1 cellular context compared by ENCODE assay signal in the genomic region with DNA sequence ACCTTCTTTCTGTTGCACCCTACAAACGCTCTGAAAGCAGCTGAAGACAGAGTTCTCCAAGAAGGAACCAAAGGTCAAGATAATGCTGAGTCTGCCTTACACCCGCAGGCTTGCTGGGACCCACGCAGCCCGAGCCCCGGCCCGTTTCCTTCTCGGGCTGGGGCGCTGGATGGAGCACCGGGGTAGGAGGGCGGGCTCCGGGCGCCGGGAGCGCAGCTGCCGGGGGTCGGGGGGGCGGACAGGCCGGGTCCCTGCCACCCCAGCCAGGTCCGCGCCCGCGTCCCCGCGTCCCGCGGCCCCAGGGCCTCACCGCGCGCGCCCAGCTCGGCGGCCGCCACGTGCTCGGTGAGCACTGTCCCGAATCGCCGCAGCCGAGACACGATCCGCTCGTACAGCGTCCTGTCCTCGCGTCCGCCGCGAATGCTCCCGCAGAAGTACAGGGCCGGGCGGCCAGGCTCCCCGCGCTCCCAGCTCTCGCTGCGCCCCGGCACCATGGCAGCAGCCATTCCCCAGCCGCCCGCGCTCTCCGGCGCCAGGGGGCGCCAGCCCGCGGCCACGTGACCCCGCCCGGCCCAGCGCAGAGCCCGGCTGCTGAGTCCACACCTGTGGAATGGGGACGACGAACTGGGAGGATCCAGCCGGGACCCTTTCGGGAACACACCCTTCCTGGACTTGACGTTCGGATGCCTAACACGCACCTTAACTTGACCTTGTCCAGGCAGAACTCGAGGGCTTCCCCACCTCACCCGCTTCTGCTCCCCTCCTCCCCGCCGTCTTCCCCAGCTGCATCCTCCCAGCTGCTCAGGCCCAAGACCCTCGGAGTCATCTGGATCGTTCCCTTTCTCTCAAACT.
TF ChIP-seq lines count a peak whose summit lies in the region.

A gene with protein sequence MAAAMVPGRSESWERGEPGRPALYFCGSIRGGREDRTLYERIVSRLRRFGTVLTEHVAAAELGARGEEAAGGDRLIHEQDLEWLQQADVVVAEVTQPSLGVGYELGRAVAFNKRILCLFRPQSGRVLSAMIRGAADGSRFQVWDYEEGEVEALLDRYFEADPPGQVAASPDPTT (minus strand): TSS at position 531 of the 852 bp plus-strand sequence. CDS start 25 bp downstream, at position 506.

TF ChIP-seq in K562, 482 proteins besides CTCF, POLR2A, EP300 and RAD21 (continued from another document and continues in another):
- TF ChIP-seq, protein P1, sequence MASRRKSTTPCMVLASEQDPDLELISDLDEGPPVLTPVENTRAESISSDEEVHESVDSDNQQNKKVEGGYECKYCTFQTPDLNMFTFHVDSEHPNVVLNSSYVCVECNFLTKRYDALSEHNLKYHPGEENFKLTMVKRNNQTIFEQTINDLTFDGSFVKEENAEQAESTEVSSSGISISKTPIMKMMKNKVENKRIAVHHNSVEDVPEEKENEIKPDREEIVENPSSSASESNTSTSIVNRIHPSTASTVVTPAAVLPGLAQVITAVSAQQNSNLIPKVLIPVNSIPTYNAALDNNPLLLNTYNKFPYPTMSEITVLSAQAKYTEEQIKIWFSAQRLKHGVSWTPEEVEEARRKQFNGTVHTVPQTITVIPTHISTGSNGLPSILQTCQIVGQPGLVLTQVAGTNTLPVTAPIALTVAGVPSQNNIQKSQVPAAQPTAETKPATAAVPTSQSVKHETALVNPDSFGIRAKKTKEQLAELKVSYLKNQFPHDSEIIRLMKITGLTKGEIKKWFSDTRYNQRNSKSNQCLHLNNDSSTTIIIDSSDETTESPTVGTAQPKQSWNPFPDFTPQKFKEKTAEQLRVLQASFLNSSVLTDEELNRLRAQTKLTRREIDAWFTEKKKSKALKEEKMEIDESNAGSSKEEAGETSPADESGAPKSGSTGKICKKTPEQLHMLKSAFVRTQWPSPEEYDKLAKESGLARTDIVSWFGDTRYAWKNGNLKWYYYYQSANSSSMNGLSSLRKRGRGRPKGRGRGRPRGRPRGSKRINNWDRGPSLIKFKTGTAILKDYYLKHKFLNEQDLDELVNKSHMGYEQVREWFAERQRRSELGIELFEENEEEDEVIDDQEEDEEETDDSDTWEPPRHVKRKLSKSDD (conservative IDR thresholded peaks at IDR 0.05; ENCODE audit: low read length) = peak; percentile 86; the same call in 1 of the 2 replicates
- TF ChIP-seq RAD51 (IDR thresholded peaks at IDR 0.05; ENCODE audit: borderline replicate concordance, low read depth) (peak; percentile 82), NUFIP1 (IDR thresholded peaks at IDR 0.05; ENCODE audit: partially characterized antibody) (no peak), ZBTB8A (IDR thresholded peaks at IDR 0.05; ENCODE audit: partially characterized antibody) (no peak), SMARCA4 (IDR thresholded peaks at IDR 0.05) (no peak), GABPB2 (CRISPR knock-in tag; conservative IDR thresholded peaks at IDR 0.05) (no peak), ATF1 (CRISPR knock-in tag; IDR thresholded peaks at IDR 0.05) (no peak), ATF1 (tag; IDR thresholded peaks at IDR 0.05) (peak; percentile 65), FOXA1 (IDR thresholded peaks at IDR 0.05; ENCODE audit: borderline replicate concordance) (no peak), COPS2 (conservative IDR thresholded peaks at IDR 0.05) (no peak), FUS (optimal IDR thresholded peaks at IDR 0.05; ENCODE audit: low read depth, low read length) (peak; percentile 75), ETS2 (tag; IDR thresholded peaks at IDR 0.05; ENCODE audit: borderline replicate concordance, poor library complexity, severe bottlenecking) (no peak), DIDO1 (tag; IDR thresholded peaks at IDR 0.05; ENCODE audit: low read depth) (no peak), KLF1 (tag; IDR thresholded peaks at IDR 0.05) (0 out of 2 replicates have a peak, but pooled peaks have one; percentile 67), DPF2 (IDR thresholded peaks at IDR 0.05) (peak; percentile 22; the same call in 1 of the 2 replicates), ZNF584 (CRISPR knock-in tag; IDR thresholded peaks at IDR 0.05; ENCODE audit: low read depth) (0 out of 2 replicates have a peak, but pooled peaks have one; percentile 46), NCOA4 (IDR thresholded peaks at IDR 0.05; ENCODE audit: partially characterized antibody) (no peak), NR2C2 (CRISPR knock-in tag; IDR thresholded peaks at IDR 0.05) (peak; percentile 83), NR2C2 (tag; IDR thresholded peaks at IDR 0.05) (peak; percentile 90)
- TF ChIP-seq, protein P2, sequence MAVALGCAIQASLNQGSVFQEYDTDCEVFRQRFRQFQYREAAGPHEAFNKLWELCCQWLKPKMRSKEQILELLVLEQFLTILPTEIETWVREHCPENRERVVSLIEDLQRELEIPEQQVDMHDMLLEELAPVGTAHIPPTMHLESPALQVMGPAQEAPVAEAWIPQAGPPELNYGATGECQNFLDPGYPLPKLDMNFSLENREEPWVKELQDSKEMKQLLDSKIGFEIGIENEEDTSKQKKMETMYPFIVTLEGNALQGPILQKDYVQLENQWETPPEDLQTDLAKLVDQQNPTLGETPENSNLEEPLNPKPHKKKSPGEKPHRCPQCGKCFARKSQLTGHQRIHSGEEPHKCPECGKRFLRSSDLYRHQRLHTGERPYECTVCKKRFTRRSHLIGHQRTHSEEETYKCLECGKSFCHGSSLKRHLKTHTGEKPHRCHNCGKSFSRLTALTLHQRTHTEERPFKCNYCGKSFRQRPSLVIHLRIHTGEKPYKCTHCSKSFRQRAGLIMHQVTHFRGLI (CRISPR knock-in tag; IDR thresholded peaks at IDR 0.05) = no peak
- TF ChIP-seq, protein P3, sequence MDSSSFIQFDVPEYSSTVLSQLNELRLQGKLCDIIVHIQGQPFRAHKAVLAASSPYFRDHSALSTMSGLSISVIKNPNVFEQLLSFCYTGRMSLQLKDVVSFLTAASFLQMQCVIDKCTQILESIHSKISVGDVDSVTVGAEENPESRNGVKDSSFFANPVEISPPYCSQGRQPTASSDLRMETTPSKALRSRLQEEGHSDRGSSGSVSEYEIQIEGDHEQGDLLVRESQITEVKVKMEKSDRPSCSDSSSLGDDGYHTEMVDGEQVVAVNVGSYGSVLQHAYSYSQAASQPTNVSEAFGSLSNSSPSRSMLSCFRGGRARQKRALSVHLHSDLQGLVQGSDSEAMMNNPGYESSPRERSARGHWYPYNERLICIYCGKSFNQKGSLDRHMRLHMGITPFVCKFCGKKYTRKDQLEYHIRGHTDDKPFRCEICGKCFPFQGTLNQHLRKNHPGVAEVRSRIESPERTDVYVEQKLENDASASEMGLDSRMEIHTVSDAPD (CRISPR knock-in tag; IDR thresholded peaks at IDR 0.05) = no peak
- TF ChIP-seq, protein P4, sequence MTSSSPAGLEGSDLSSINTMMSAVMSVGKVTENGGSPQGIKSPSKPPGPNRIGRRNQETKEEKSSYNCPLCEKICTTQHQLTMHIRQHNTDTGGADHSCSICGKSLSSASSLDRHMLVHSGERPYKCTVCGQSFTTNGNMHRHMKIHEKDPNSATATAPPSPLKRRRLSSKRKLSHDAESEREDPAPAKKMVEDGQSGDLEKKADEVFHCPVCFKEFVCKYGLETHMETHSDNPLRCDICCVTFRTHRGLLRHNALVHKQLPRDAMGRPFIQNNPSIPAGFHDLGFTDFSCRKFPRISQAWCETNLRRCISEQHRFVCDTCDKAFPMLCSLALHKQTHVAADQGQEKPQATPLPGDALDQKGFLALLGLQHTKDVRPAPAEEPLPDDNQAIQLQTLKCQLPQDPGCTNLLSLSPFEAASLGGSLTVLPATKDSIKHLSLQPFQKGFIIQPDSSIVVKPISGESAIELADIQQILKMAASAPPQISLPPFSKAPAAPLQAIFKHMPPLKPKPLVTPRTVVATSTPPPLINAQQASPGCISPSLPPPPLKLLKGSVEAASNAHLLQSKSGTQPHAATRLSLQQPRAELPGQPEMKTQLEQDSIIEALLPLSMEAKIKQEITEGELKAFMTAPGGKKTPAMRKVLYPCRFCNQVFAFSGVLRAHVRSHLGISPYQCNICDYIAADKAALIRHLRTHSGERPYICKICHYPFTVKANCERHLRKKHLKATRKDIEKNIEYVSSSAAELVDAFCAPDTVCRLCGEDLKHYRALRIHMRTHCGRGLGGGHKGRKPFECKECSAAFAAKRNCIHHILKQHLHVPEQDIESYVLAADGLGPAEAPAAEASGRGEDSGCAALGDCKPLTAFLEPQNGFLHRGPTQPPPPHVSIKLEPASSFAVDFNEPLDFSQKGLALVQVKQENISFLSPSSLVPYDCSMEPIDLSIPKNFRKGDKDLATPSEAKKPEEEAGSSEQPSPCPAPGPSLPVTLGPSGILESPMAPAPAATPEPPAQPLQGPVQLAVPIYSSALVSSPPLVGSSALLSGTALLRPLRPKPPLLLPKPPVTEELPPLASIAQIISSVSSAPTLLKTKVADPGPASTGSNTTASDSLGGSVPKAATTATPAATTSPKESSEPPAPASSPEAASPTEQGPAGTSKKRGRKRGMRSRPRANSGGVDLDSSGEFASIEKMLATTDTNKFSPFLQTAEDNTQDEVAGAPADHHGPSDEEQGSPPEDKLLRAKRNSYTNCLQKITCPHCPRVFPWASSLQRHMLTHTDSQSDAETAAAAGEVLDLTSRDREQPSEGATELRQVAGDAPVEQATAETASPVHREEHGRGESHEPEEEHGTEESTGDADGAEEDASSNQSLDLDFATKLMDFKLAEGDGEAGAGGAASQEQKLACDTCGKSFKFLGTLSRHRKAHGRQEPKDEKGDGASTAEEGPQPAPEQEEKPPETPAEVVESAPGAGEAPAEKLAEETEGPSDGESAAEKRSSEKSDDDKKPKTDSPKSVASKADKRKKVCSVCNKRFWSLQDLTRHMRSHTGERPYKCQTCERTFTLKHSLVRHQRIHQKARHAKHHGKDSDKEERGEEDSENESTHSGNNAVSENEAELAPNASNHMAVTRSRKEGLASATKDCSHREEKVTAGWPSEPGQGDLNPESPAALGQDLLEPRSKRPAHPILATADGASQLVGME (CRISPR knock-in tag; IDR thresholded peaks at IDR 0.05) = peak; percentile 92; the same call in 1 of the 2 replicates
- TF ChIP-seq, protein P5, sequence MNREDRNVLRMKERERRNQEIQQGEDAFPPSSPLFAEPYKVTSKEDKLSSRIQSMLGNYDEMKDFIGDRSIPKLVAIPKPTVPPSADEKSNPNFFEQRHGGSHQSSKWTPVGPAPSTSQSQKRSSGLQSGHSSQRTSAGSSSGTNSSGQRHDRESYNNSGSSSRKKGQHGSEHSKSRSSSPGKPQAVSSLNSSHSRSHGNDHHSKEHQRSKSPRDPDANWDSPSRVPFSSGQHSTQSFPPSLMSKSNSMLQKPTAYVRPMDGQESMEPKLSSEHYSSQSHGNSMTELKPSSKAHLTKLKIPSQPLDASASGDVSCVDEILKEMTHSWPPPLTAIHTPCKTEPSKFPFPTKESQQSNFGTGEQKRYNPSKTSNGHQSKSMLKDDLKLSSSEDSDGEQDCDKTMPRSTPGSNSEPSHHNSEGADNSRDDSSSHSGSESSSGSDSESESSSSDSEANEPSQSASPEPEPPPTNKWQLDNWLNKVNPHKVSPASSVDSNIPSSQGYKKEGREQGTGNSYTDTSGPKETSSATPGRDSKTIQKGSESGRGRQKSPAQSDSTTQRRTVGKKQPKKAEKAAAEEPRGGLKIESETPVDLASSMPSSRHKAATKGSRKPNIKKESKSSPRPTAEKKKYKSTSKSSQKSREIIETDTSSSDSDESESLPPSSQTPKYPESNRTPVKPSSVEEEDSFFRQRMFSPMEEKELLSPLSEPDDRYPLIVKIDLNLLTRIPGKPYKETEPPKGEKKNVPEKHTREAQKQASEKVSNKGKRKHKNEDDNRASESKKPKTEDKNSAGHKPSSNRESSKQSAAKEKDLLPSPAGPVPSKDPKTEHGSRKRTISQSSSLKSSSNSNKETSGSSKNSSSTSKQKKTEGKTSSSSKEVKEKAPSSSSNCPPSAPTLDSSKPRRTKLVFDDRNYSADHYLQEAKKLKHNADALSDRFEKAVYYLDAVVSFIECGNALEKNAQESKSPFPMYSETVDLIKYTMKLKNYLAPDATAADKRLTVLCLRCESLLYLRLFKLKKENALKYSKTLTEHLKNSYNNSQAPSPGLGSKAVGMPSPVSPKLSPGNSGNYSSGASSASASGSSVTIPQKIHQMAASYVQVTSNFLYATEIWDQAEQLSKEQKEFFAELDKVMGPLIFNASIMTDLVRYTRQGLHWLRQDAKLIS (CRISPR knock-in tag; IDR thresholded peaks at IDR 0.05) = no peak; the same call in 1 of the 2 replicates
- TF ChIP-seq, protein P6, sequence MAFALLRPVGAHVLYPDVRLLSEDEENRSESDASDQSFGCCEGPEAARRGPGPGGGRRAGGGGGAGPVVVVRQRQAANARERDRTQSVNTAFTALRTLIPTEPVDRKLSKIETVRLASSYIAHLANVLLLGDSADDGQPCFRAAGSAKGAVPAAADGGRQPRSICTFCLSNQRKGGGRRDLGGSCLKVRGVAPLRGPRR (CRISPR knock-in tag; IDR thresholded peaks at IDR 0.05) = 0 out of 2 replicates have a peak, but pooled peaks have one; percentile 46
- TF ChIP-seq, protein P7, sequence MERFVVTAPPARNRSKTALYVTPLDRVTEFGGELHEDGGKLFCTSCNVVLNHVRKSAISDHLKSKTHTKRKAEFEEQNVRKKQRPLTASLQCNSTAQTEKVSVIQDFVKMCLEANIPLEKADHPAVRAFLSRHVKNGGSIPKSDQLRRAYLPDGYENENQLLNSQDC (CRISPR knock-in tag; IDR thresholded peaks at IDR 0.05) = peak; percentile 49; the same call in 1 of the 2 replicates
- TF ChIP-seq, protein P8, sequence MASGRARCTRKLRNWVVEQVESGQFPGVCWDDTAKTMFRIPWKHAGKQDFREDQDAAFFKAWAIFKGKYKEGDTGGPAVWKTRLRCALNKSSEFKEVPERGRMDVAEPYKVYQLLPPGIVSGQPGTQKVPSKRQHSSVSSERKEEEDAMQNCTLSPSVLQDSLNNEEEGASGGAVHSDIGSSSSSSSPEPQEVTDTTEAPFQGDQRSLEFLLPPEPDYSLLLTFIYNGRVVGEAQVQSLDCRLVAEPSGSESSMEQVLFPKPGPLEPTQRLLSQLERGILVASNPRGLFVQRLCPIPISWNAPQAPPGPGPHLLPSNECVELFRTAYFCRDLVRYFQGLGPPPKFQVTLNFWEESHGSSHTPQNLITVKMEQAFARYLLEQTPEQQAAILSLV (tag; IDR thresholded peaks at IDR 0.05) = no peak
- TF ChIP-seq, protein P9, sequence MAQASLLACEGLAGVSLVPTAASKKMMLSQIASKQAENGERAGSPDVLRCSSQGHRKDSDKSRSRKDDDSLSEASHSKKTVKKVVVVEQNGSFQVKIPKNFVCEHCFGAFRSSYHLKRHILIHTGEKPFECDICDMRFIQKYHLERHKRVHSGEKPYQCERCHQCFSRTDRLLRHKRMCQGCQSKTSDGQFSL (CRISPR knock-in tag; IDR thresholded peaks at IDR 0.05) = 0 out of 2 replicates have a peak, but pooled peaks have one; percentile 38
- TF ChIP-seq, protein P9 (tag; IDR thresholded peaks at IDR 0.05) = no peak
- TF ChIP-seq, protein P10, sequence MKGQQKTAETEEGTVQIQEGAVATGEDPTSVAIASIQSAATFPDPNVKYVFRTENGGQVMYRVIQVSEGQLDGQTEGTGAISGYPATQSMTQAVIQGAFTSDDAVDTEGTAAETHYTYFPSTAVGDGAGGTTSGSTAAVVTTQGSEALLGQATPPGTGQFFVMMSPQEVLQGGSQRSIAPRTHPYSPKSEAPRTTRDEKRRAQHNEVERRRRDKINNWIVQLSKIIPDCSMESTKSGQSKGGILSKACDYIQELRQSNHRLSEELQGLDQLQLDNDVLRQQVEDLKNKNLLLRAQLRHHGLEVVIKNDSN (CRISPR knock-in tag; IDR thresholded peaks at IDR 0.05) = peak; percentile 96
